ENCODE assay signal across 8 cellular contexts in the genomic region with DNA sequence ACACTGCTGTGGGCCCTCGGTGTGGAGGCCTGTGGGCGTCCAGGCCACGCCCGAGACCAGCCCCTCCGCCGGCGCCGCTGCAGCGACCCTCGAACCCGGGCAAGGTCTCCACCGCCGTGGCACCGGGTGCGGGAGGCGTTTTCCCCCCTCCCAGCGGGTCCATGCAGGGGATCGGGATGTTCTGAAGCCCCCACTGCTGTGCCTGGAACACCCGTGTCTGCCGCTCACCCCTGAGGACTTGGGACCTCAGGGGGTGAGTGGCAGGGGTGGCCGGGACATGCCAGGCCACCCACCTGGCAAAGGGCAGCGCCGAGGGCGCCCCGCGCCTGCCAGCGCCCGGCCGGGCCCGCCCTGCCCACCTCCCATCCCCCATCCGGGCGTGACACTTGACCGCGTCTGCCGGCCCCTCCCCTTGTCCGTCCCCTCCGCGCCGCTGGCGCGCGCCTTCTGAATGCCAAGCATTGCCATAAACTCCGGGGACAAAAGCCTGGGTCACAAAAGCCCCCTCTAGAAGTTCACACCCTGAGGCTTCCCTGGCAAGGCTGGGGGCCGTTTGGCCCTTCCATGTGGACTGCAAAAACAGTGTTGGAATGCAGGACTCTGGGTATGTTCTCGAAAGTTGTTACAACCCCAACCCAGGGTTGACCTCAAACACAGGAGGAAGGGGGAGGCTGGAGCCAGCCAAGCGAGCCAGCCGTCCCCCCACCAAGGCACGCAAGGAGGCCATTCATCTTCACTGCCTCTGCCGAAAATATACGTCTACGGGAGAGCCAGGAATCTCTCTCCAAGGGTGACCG. TPM values are rescaled to one million over a fixed set of nuclear protein-coding genes. Genes with fewer than 3 reads are reported as not detected.
DNase-seq lines count a peak whose midpoint lies in the region; ATAC-seq lines count a peak whose summit lies in the region.

No MANE protein-coding gene starts in this region.

- ATAC-seq in GM21360 (IDR thresholded peaks at IDR 0.05; ENCODE audit: unreplicated experiment) (peak; percentile 38), GM21825 (IDR thresholded peaks at IDR 0.05; ENCODE audit: unreplicated experiment) (no peak)

- in situ Hi-C loops in Caki2 (cut with HindIII; ENCODE audit: low pct_unique_long_range_greater_than_20kb, low sequenced_read_pairs) = no loop called here

- no peak overlapping the region for H2BK120ac ChIP-seq in neuronal stem cell (ENCODE audit: low read depth, low read length)

- H3K36me3 ChIP-seq in MG63 = no peaks in the 10 kb centered on the region
- H3K36me3 ChIP-seq in neuronal stem cell (replicated peaks in 1 of 2; ENCODE audit: control insufficient read depth in 2 of 2, insufficient read depth in 2 of 2, low read length in 2 of 2) = no peaks in the 10 kb centered on the region

- H3K27me3 ChIP-seq in MG63 = no peaks in the 10 kb centered on the region
- H3K27me3 ChIP-seq in neuronal stem cell (ENCODE audit: control insufficient read depth in 3 of 3, insufficient read depth in 3 of 3, low read depth in 1 of 3, low read length in 3 of 3) = peaks cover 0 to 14% (median 12%) of the 10 kb centered on the region in 3 experiments

- H2AFZ ChIP-seq in neuronal stem cell (ENCODE audit: low read length) = peak overlapping the region; percentile 85

- peak overlapping the region; percentile 68 for H2BK5ac ChIP-seq in neuronal stem cell (ENCODE audit: low read length)

- peak overlapping the region; percentile 68 for H3K9ac ChIP-seq in neuronal stem cell (ENCODE audit: low read depth, low read length, poor library complexity)

- no CpG with 5 or more reads among the region's 52 CpGs for WGBS in neuronal stem cell (ENCODE audit: extremely low coverage in 2 of 2, insufficient read length in 2 of 2, insufficient replicate concordance in 1 of 2), 2 donors

- no peak overlapping the region for H3K27ac ChIP-seq in neuronal stem cell (replicated peaks; ENCODE audit: low read length)

- H3K79me1 ChIP-seq in neuronal stem cell (ENCODE audit: low read depth, low read length) = no peaks in the 10 kb centered on the region

- peak overlapping the region; percentile 11 for H2BK12ac ChIP-seq in neuronal stem cell (ENCODE audit: low read length)

- peak overlapping the region; percentile 56 for H2AK5ac ChIP-seq in neuronal stem cell (ENCODE audit: low read depth, low read length)

- peak overlapping the region; percentile 94 for H3K18ac ChIP-seq in neuronal stem cell (ENCODE audit: low read length)

- peak overlapping the region; percentile 72 for H3K4me2 ChIP-seq in neuronal stem cell (ENCODE audit: insufficient read depth, low read length, poor library complexity, severe bottlenecking)

- peak overlapping the region; percentile 89 for H3K23ac ChIP-seq in neuronal stem cell (ENCODE audit: low read depth, low read length, poor library complexity)

- no peak overlapping the region for H3K4ac ChIP-seq in neuronal stem cell (ENCODE audit: low read length)

- no peak overlapping the region for H4K91ac ChIP-seq in neuronal stem cell (ENCODE audit: low read depth, low read length, poor library complexity)

- DNase-seq in Caki2 (ENCODE audit: low read depth) (peak; percentile 39), MG63 (peak; percentile 71), germinal center (ENCODE audit: low spot score) (peak; percentile 42), neuronal stem cell (ENCODE audit: low spot score) (peak; percentile 51), NCI-H1436 (lab: John Stamatoyannopoulos, UW) (no peak)
- peak; percentile 55 to 62 for DNase-seq in activated T-cell treated with anti-CD3 and anti-CD28 coated beads, Interleukin-2, amount 50 U/mL, for 48 hours

- H3K4me3 ChIP-seq in MG63 (peak overlapping the region; percentile 89), neuronal stem cell (ENCODE audit: low read length in 2 of 2) (peak overlapping the region; percentile 63 to 83)

- peak overlapping the region; percentile 63 for H2BK15ac ChIP-seq in neuronal stem cell (ENCODE audit: low read length)

- peaks cover 15 to 23% of the 10 kb centered on the region in 2 donors for H3K4me1 ChIP-seq in neuronal stem cell (ENCODE audit: control insufficient read depth in 2 of 2, insufficient read depth in 1 of 2, low read depth in 1 of 2, low read length in 2 of 2)

- H3K14ac ChIP-seq in neuronal stem cell (ENCODE audit: low read length) = peak overlapping the region; percentile 90

- H3K9me3 ChIP-seq in MG63 (no peaks in the 10 kb centered on the region), neuronal stem cell (replicated peaks in 1 of 2; ENCODE audit: control insufficient read depth in 2 of 2, insufficient read depth in 1 of 2, low read depth in 1 of 2, low read length in 2 of 2) (peaks cover 0 to 2% of the 10 kb centered on the region in 2 donors)

- peak overlapping the region; percentile 76 for H4K8ac ChIP-seq in neuronal stem cell (ENCODE audit: low read depth, low read length)

RNA-seq across cellular contexts. Expression of a gene that starts 0.8 kb away (rescaled TPM):
- total RNA-seq in Caki2 (2014; rRNA removed; shearing (Covaris generic); ENCODE audit: low replicate concordance) = under 0.01 TPM in 1 of 2 replicates, not detected in the other
- total RNA-seq in MG63 (2014; rRNA removed; shearing (Covaris generic); ENCODE audit: low replicate concordance) = 0.16 and 0.25 TPM in 2 replicates
- polyA plus RNA-seq in neuronal stem cell (2013, experiment 1 of 2) = 0.08 TPM
- 0.11 TPM for polyA plus RNA-seq in neuronal stem cell (2013, experiment 2 of 2)
